Comparison of ENCODE assay signal across 22 cellular contexts in the genomic region with DNA sequence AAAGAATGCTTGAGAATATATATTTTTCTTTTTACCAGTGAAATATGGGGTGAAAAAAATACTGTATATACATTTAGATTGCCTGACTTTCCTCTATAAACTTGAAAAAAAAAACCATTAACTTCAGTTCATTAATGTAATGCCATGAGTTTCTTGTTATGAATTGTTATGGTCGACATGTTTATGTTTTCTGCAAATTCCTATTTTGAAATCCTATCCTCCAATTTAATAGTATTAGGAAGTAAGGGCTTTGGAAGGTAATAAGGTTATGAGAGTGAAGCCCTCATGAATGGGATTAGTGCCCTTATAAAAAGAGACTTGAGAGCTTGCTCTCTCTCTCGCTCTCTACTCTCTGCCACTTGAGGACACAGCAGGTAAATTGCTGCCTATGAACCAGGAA.
"Had no signal": no experiment of that assay in that cellular context is flagged by ENCODE, and none has a peak within 500 bp of the region (broad histone marks: within the 10 kb centered on the region; RNA-seq: fewer than 3 reads in every experiment).

No MANE protein-coding gene starts in this region.

- H3K36me3 ChIP-seq: adrenal gland, colonic mucosa, esophagus squamous epithelium, heart left ventricle, right lobe of liver, transverse colon, WERI-Rb-1 had no signal

- ATAC-seq: effector memory CD8-positive, alpha-beta T cell; right lobe of liver; stimulated activated effector memory CD8-positive, alpha-beta T cell treated with anti-CD3 and anti-CD28 coated beads, Interleukin-12 subunit alpha, Interleukin-12 subunit beta, amount 100 ng/mL, for 72 hours; stimulated activated naive CD8-positive, alpha-beta T cell treated with anti-CD3 and anti-CD28 coated beads, Interleukin-15, amount 100 ng/mL, for 72 hours had no signal

- H3K27me3 ChIP-seq: adrenal gland, colonic mucosa, dorsolateral prefrontal cortex, esophagus squamous epithelium, heart left ventricle, right lobe of liver, transverse colon had no signal

- H2AFZ ChIP-seq: parathyroid adenoma had no signal

- H3K4me1 ChIP-seq: colonic mucosa, parathyroid adenoma, right lobe of liver, transverse colon had no signal

- DNase-seq: activated CD4-positive, CD25-positive, alpha-beta regulatory T cell treated with anti-CD3 and anti-CD28 coated beads, Interleukin-2, amount 50 U/mL, for 72 hours; activated gamma-delta T cell treated with Interleukin-2 at 50 U/mL for 16 hours; activated T-cell treated with anti-CD3 and anti-CD28 coated beads, Interleukin-2, amount 50 U/mL, for 1 hour; adrenal gland; colonic mucosa; dorsolateral prefrontal cortex; effector memory CD8-positive, alpha-beta T cell; esophagus squamous epithelium; heart left ventricle; nephron progenitor cell; right lobe of liver; stimulated activated CD4-positive, alpha-beta T cell treated with anti-CD3 and anti-CD28 coated beads, Interleukin-2, amount 100 ng/mL, for 24 hours; stimulated activated naive CD8-positive, alpha-beta T cell treated with anti-CD3 and anti-CD28 coated beads, Interleukin-15, amount 100 ng/mL, for 72 hours; transverse colon; WERI-Rb-1 had no signal

- H3K9me3 ChIP-seq: adrenal gland, colonic mucosa, esophagus squamous epithelium, right lobe of liver, transverse colon had no signal

- FAIRE-seq: bronchial epithelial cell, islet of Langerhans, TTC549, urothelium cell line had no signal

- H3K9ac ChIP-seq: parathyroid adenoma had no signal

- H3K27ac ChIP-seq: colonic mucosa, dorsolateral prefrontal cortex, parathyroid adenoma, right lobe of liver, skin epidermis, transverse colon, WERI-Rb-1 had no signal

- H3K4me3 ChIP-seq: adrenal gland, colonic mucosa, dorsolateral prefrontal cortex, esophagus squamous epithelium, heart left ventricle, right lobe of liver, skin epidermis, transverse colon had no signal

- H3K79me2 ChIP-seq: parathyroid adenoma had no signal
